ENCODE assay signal across 8 cellular contexts in the genomic region with DNA sequence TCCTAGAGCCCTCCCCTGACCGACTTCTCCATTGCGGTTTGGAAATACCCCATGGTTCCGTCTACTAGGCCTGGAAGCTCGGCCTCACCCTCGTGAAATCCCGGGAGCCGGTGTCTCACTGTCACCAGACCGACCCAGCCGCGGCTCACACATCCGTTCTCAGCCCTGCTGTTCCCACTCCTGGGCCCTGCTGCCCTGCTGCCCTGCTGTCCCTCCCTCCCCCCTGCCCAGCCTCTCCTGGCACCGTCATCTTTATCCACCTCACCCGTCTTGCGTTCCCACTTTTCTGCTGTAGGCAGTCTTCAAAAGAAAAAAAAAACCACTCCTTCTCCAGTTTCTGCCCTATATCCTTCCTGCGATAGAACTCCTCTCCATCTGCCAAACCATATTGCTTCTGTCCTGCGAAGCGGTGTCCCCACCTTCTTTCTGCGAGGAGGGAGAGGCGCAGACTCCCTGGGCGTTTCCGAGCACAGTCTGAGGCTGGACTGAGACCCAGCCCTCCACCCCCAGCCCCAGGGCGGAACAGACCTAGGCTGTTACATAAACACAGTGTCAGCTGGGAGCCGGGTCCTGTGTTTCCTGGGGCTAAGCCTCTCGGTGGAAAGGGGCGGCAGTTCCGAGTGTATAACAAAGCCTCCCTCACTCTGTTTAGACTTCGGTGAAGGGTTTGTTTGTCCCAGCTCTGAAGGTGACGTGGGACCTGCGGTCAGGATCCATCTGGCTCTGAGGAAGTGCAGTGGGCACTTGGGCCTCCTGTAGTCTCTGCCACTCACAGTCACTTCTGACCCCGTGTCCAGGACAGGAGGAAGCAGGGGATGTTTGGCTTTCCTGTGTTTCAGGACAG. TPM values are rescaled to one million over a fixed set of nuclear protein-coding genes. Genes with fewer than 3 reads are reported as not detected.
DNase-seq lines count a peak whose midpoint lies in the region; ATAC-seq and TF ChIP-seq lines count a peak whose summit lies in the region.

No MANE protein-coding gene starts in this region.

- peaks cover 8% of the 10 kb centered on the region for H3K27me3 Mint-ChIP-seq in CD4-positive, alpha-beta T cell
- H3K27me3 Mint-ChIP-seq in stimulated activated naive B cell treated with anti-CD40 and anti-IgM and Interleukin-4, amounts not matched to agents 10 μg/mL and 1 μg/mL and 100 μg/mL, for 72 hours, result peaks cover 28 to 68% of the 10 kb centered on the region in 2 donors

- H3K4me3 Mint-ChIP-seq in CD4-positive, alpha-beta T cell, result peak overlapping the region; percentile 88
- peak overlapping the region; percentile 44 to 71 for H3K4me3 Mint-ChIP-seq in stimulated activated naive B cell treated with anti-CD40 and anti-IgM and Interleukin-4, amounts not matched to agents 10 μg/mL and 1 μg/mL and 100 μg/mL, for 72 hours

- peaks cover 40% of the 10 kb centered on the region for H3K4me1 Mint-ChIP-seq in CD4-positive, alpha-beta T cell (ENCODE audit: low read depth)
- peaks cover 28 to 39% of the 10 kb centered on the region in 2 donors for H3K4me1 Mint-ChIP-seq in stimulated activated naive B cell treated with anti-CD40 and anti-IgM and Interleukin-4, amounts not matched to agents 10 μg/mL and 1 μg/mL and 100 μg/mL, for 72 hours

- H3K9me3 ChIP-seq in CD4-positive, alpha-beta T cell (ENCODE audit: control insufficient read depth, low read length), result no peaks in the 10 kb centered on the region

- CTCF ChIA-PET in CD4-positive, alpha-beta T cell (lab: Charles Lee), result interaction anchor here (1.2 kb wide), 1 partner anchor 35 kb away, joined by 3 read pairs; no protein-coding TSS in a partner anchor

- DNase-seq in CD4-positive, alpha-beta T cell, result no peak
- DNase-seq in MV-4-11 (lab: John Stamatoyannopoulos, UW), result peak; percentile 68
- DNase-seq in choroid plexus epithelial cell (ENCODE audit: low read depth), result peak; percentile 77
- no peak for DNase-seq in left lobe of liver (ENCODE audit: low spot score)
- DNase-seq in stimulated activated naive B cell treated with anti-CD40 and anti-IgM and Interleukin-4, amounts not matched to agents 10 μg/mL and 1 μg/mL and 100 μg/mL, for 72 hours, result no peak
- DNase-seq in middle frontal gyrus (ENCODE audit: extremely low spot score, low spot score), result no peak
- no peak for DNase-seq in activated CD8-positive, alpha-beta memory T cell treated with anti-CD3 and anti-CD28 coated beads, Interleukin-2, amount 50 U/mL, for 48 hours
- no peak for DNase-seq in SKM-1 treated with dmso at 0.1 percent for 144 hours (lab: John Stamatoyannopoulos, UW; ENCODE audit: unreplicated experiment)

- no peak overlapping the region for H3K27ac ChIP-seq in CD4-positive, alpha-beta T cell (ENCODE audit: low read depth, low read length)

- no peak for TF ChIP-seq CTCF in CD4-positive, alpha-beta T cell (IDR thresholded peaks at IDR 0.05)
- no peak for TF ChIP-seq CTCF in choroid plexus epithelial cell (conservative IDR thresholded peaks at IDR 0.05; ENCODE audit: low read depth, low read length)

- H3K9me3 Mint-ChIP-seq in CD4-positive, alpha-beta T cell, result no peaks in the 10 kb centered on the region
- H3K9me3 Mint-ChIP-seq in stimulated activated naive B cell treated with anti-CD40 and anti-IgM and Interleukin-4, amounts not matched to agents 10 μg/mL and 1 μg/mL and 100 μg/mL, for 72 hours, result no peaks in the 10 kb centered on the region

- H3K27me3 ChIP-seq in CD4-positive, alpha-beta T cell (ENCODE audit: control insufficient read depth, insufficient read depth, low read length), result no peaks in the 10 kb centered on the region

- peak overlapping the region; percentile 86 for H3K27ac Mint-ChIP-seq in CD4-positive, alpha-beta T cell
- H3K27ac Mint-ChIP-seq in stimulated activated naive B cell treated with anti-CD40 and anti-IgM and Interleukin-4, amounts not matched to agents 10 μg/mL and 1 μg/mL and 100 μg/mL, for 72 hours, result no peak overlapping the region

- POLR2A ChIA-PET in CD4-positive, alpha-beta T cell (lab: Charles Lee), result interaction anchor here (1.0 to 1.5 kb wide), 2 partner anchors 8 to 61 kb away, joined by 3 to 4 read pairs; partner anchors contain the start of genes ABCB8 and FASTK

- ATAC-seq in CD4-positive, alpha-beta T cell (ENCODE audit: poor library complexity), result no peak
- ATAC-seq in left lobe of liver, result peak; percentile 14
- ATAC-seq in stimulated activated naive B cell treated with anti-CD40 and anti-IgM and Interleukin-4, amounts not matched to agents 10 μg/mL and 1 μg/mL and 100 μg/mL, for 72 hours (replicated peaks), result peak; percentile 22 to 28

- H3K4me3 ChIP-seq in choroid plexus epithelial cell (ENCODE audit: low read depth, low read length), result peak overlapping the region; percentile 79

- peaks cover 15% of the 10 kb centered on the region for H3K36me3 Mint-ChIP-seq in CD4-positive, alpha-beta T cell (ENCODE audit: low read depth)
- peaks cover 0 to 11% of the 10 kb centered on the region in 2 donors for H3K36me3 Mint-ChIP-seq in stimulated activated naive B cell treated with anti-CD40 and anti-IgM and Interleukin-4, amounts not matched to agents 10 μg/mL and 1 μg/mL and 100 μg/mL, for 72 hours

- intact Hi-C loops in CD4-positive, alpha-beta T cell (cut with DNase I, micrococcal nuclease), result loop anchor here in 1 of 2 experiments (2.0 to 10.0 kb wide), 3 partner anchors 22 to 1254 kb away; partner anchors contain the start of genes KCNH2 and ZNF862

RNA-seq across cellular contexts. Expression of gene AGAP3, which starts 2.8 kb away (rescaled TPM):
- total RNA-seq in CD4-positive, alpha-beta T cell, result 10 to 100 TPM; 43.2 to 44.6 TPM
- total RNA-seq in left lobe of liver, result 54.7 TPM

RNA-seq across cellular contexts. Expression of gene TMUB1, which starts 5.8 kb away (rescaled TPM):
- total RNA-seq in CD4-positive, alpha-beta T cell, result 10 to 100 TPM; 44.5 to 46.6 TPM
- total RNA-seq in left lobe of liver, result 60.4 TPM

RNA-seq across cellular contexts. Expression of gene FASTK, which starts 8.5 kb away (rescaled TPM):
- total RNA-seq in CD4-positive, alpha-beta T cell, result 10 to 100 TPM; 82.2 to 84.2 TPM
- total RNA-seq in left lobe of liver, result 61.3 TPM

RNA-seq across cellular contexts. Expression of gene SLC4A2, which starts 29.7 kb away (rescaled TPM):
- total RNA-seq in CD4-positive, alpha-beta T cell, result 10 to 100 TPM; 27.1 to 31.4 TPM
- 83.1 TPM for total RNA-seq in left lobe of liver

RNA-seq across cellular contexts. Expression of gene CDK5, which starts 31.4 kb away (rescaled TPM):
- total RNA-seq in CD4-positive, alpha-beta T cell, result 1 to 10 TPM; 3.1 to 3.5 TPM
- 9.6 TPM for total RNA-seq in left lobe of liver

Comparison
In these comparisons a context has a peak if more than half of its experiments do, and no peak if none do; other contexts are left out.
1. DNase-seq: peak in MV-4-11 (single experiment) and choroid plexus epithelial cell (single experiment); none in CD4-positive, alpha-beta T cell (0 of 10), left lobe of liver (single experiment), stimulated activated naive B cell treated with anti-CD40 and anti-IgM and Interleukin-4, amounts not matched to agents 10 μg/mL and 1 μg/mL and 100 μg/mL, for 72 hours (single experiment), middle frontal gyrus (single experiment), activated CD8-positive, alpha-beta memory T cell treated with anti-CD3 and anti-CD28 coated beads, Interleukin-2, amount 50 U/mL, for 48 hours (single experiment) and SKM-1 treated with dmso at 0.1 percent for 144 hours (single experiment).